ENCODE assay signal across 3 cellular contexts in genomic region chr13:33832872-33833271, GRCh38.
TF ChIP-seq lines count a peak whose summit lies in the region.

No MANE protein-coding gene starts in this region.

TF ChIP-seq in liver, 16 proteins besides CTCF, POLR2A, EP300 and RAD21:
- TF ChIP-seq HNF4G (IDR thresholded peaks at IDR 0.05) (no peak), NR2F2 (IDR thresholded peaks at IDR 0.05) (peak; percentile 14), SP1 (IDR thresholded peaks at IDR 0.05) (no peak)
TF ChIP-seq in liver: peak in this region for 1.

TF ChIP-seq in HepG2, 621 proteins besides CTCF, POLR2A, EP300 and RAD21:
- TF ChIP-seq ZNF792 (CRISPR knock-in tag; IDR thresholded peaks at IDR 0.05) = no peak
- no peak for TF ChIP-seq ZSCAN20 (CRISPR knock-in tag; IDR thresholded peaks at IDR 0.05; ENCODE audit: borderline replicate concordance)
- TF ChIP-seq ZNF160 (CRISPR knock-in tag; IDR thresholded peaks at IDR 0.05) = no peak
- no peak for TF ChIP-seq TFE3 (CRISPR knock-in tag; IDR thresholded peaks at IDR 0.05)

TF ChIP-seq in endothelial cell of umbilical vein, 7 proteins besides CTCF, POLR2A, EP300 and RAD21:
- TF ChIP-seq EZH2 (IDR thresholded peaks at IDR 0.05; ENCODE audit: borderline replicate concordance, low read depth, low read length, severe bottlenecking) = no peak
- no peak for TF ChIP-seq MYC (IDR thresholded peaks at IDR 0.05; ENCODE audit: low read depth, low read length)
- TF ChIP-seq GATA2 (IDR thresholded peaks at IDR 0.05; ENCODE audit: insufficient read depth, insufficient read length, low read depth, low read length) = no peak
- no peak for TF ChIP-seq JUN (IDR thresholded peaks at IDR 0.05; ENCODE audit: borderline replicate concordance, insufficient read depth, insufficient read length, low read depth)
- no peak for TF ChIP-seq FOS (IDR thresholded peaks at IDR 0.05; ENCODE audit: borderline replicate concordance, insufficient read depth, low read length)
- TF ChIP-seq POLR2AphosphoS5 (IDR thresholded peaks at IDR 0.05; ENCODE audit: insufficient read depth, low read depth, low read length) = no peak
- no peak for TF ChIP-seq MAX (IDR thresholded peaks at IDR 0.05; ENCODE audit: insufficient read depth, insufficient read length)
